Comparison of ENCODE assay signal across 8 cellular contexts in genomic region chr21:25764065-25764464, GRCh38.
"Had no signal": no experiment of that assay in that cellular context is flagged by ENCODE, and none has a peak within 500 bp of the region (broad histone marks: within the 10 kb centered on the region; RNA-seq: fewer than 3 reads in every experiment).

No MANE protein-coding gene starts in this region.

- DNase-seq: IMR-90, KBM-7, KG1 had no signal

- H3K4me3 ChIP-seq: K562 had no signal

- FAIRE-seq: HepG2, HTR-8/SVneo, K562 had no signal

- ATAC-seq: HepG2, K562 had no signal

- H3K27ac ChIP-seq: HL-60, KMS-11 had no signal
